8 cellular contexts compared by ENCODE assay signal in genomic region chr1:224113918-224114786, GRCh38. TPM values are rescaled to one million over a fixed set of nuclear protein-coding genes. Genes with fewer than 3 reads are reported as not detected.
DNase-seq lines count a peak whose midpoint lies in the region; ATAC-seq, FAIRE-seq and TF ChIP-seq lines count a peak whose summit lies in the region.

Gene FBXO28 (plus strand): TSS chr1:224114111. CDS start chr1:224114130, 19 bp downstream.

- intact Hi-C loops in adrenal gland (cut with DNase I): no loop called here
- intact Hi-C loops in heart left ventricle (cut with DNase I): loop anchor here in 6 of 10 donors (1.0 to 5.0 kb wide), 5 partner anchors 69 to 343 kb away; partner anchors contain the start of genes NVL (in 3 of the 6) and DEGS1 (in 1 of the 6)

- H3K27me3 ChIP-seq in adrenal gland (no peaks in the 10 kb centered on the region), heart left ventricle (peaks cover 0 to 2% (median 0%) of the 10 kb centered on the region in 9 donors)

- no peak for TF ChIP-seq CTCF in adrenal gland (IDR thresholded peaks at IDR 0.05)
- TF ChIP-seq CTCF in heart left ventricle (IDR thresholded peaks at IDR 0.05): peak in 1 of 12 donors; percentile 3
- no peak for TF ChIP-seq CTCF in type B pancreatic cell (conservative IDR thresholded peaks at IDR 0.05)

- H3K4me1 ChIP-seq in adrenal gland (replicated peaks in 1 of 2) (peaks cover 12 to 27% of the 10 kb centered on the region in 2 donors), heart left ventricle (peaks cover 0 to 29% (median 22%) of the 10 kb centered on the region in 12 donors)

- H3K36me3 Mint-ChIP-seq in type B pancreatic cell: no peaks in the 10 kb centered on the region

- H3K9me3 ChIP-seq in adrenal gland (replicated peaks in 1 of 3) (no peaks in the 10 kb centered on the region), heart left ventricle (no peaks in the 10 kb centered on the region)

- H3K4me3 ChIP-seq in adrenal gland (peak within 1 kb of the TSS; percentile 38 to 99 (median 73)), heart left ventricle (peak within 1 kb of the TSS; percentile 62 to 96 (median 84))

- peak; percentile 97 for TF ChIP-seq POLR2A in GM12892 (IDR thresholded peaks at IDR 0.05; ENCODE audit: low read depth, low read length)
- peak; percentile 82 to 85 for TF ChIP-seq POLR2A in adrenal gland (IDR thresholded peaks at IDR 0.05)
- peak; percentile 20 to 82 for TF ChIP-seq POLR2A in heart left ventricle (IDR thresholded peaks at IDR 0.05)

- FAIRE-seq in GM12892 (lab: Jason Lieb, UNC): peak; percentile 97

- peak within 1 kb of the TSS; percentile 87 for H3K4me3 Mint-ChIP-seq in type B pancreatic cell

- peak within 1 kb of the TSS; percentile 60 for H3K27ac Mint-ChIP-seq in type B pancreatic cell

- H3K9me3 Mint-ChIP-seq in type B pancreatic cell: no peaks in the 10 kb centered on the region

- DNase-seq in GM12892 (ENCODE audit: insufficient read length) (peak; percentile 82), NCI-H146 (lab: John Stamatoyannopoulos, UW) (peak; percentile 97), T-helper 1 cell (peak; percentile 82 to 94 (median 90)), adrenal gland (peak; percentile 94 to 98 (median 96)), heart left ventricle (peak; percentile 96 to 97 (median 96)), pons (ENCODE audit: low spot score) (peak; percentile 96), type B pancreatic cell (ENCODE audit: extremely low spot score, unreplicated experiment) (peak; percentile 93)

- 0 to 2% (median 0%) methylated on average over 15 to 60 of the region's 60 CpGs for WGBS in adrenal gland, 4 donors
- 0 to 1% (median 0%) methylated on average over 26 to 60 of the region's 60 CpGs for WGBS in heart left ventricle, 4 donors

- H3K36me3 ChIP-seq in adrenal gland (replicated peaks in 1 of 2) (no peaks in the 10 kb centered on the region), heart left ventricle (peaks cover 0 to 11% (median 0%) of the 10 kb centered on the region in 9 donors)

- peaks cover 7% of the 10 kb centered on the region for H3K27me3 Mint-ChIP-seq in type B pancreatic cell

- ATAC-seq in HG02852 (IDR thresholded peaks at IDR 0.05; ENCODE audit: unreplicated experiment): peak; percentile 99
- peak; percentile 96 to 100 (median 100) for ATAC-seq in heart left ventricle

- H3K27ac ChIP-seq in adrenal gland: peak within 1 kb of the TSS; percentile 42 to 95 (median 87)
- H3K27ac ChIP-seq in heart left ventricle: peak within 1 kb of the TSS; percentile 77 to 98 (median 92)

- H3K4me1 Mint-ChIP-seq in type B pancreatic cell (ENCODE audit: unreplicated experiment): peaks cover 17% of the 10 kb centered on the region

RNA-seq across cellular contexts. Expression of gene FBXO28, which starts in this region (rescaled TPM):
- 10.1 TPM for polyA plus RNA-seq in GM12892 (2012; ENCODE audit: missing spikeins)
- total RNA-seq in adrenal gland (10 to 100 TPM; 19.1 to 39.1 (median 27.8) TPM), heart left ventricle (10 to 100 TPM; 17.0 to 24.5 (median 19.3) TPM), type B pancreatic cell (ENCODE audit: low replicate concordance) (26.1 and 27.9 TPM in 2 replicates)
- polyA plus RNA-seq in adrenal gland (10 to 100 TPM in 2 of 3 donors, 1 to 10 TPM in 1; 7.0 to 16.0 (median 10.8) TPM), heart left ventricle (10 to 100 TPM in 1 of 2 donors, 1 to 10 TPM in 1; 5.4 to 13.1 TPM)

Comparison
In these comparisons a context has a peak if more than half of its experiments do, and no peak if none do; other contexts are left out.
1. Peak in every context shown above with its lines: DNase-seq, ATAC-seq, H3K4me3 ChIP-seq and H3K27ac ChIP-seq.
2. intact Hi-C loops: an anchor here in heart left ventricle (1.0 to 5.0 kb wide); none called in adrenal gland.